Comparison of ENCODE assay signal across 24 cellular contexts in the genomic region with DNA sequence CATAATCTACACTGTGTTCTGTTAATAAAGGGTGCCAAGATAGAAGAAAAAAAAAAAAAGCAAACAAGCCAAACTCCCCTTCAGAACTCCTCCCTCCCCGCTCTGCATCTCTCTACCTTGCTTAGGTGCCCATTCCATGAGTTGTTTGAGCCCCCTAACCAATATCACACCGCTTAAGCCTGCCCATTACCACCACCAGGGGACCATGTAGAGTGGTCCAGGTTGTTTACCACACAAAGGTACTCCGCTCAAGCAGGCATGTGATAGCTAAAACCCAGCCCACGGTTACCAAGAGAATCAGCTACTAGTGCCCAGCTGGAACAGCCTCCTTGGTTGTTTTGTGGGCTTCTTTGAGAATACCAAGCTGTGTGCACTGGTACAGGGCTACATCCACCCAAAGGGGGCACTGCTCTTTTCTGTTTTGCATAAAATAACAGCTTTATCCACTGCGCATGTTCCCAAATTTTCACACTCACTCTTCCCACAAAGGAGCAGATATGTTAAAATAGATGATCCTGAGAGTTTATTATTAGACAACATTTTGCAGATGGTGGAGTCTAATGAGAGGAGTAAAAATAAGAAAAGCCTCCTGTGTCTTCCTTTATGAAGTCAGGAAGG.
DNase-seq lines count a peak whose midpoint lies in the region; ATAC-seq, FAIRE-seq and TF ChIP-seq lines count a peak whose summit lies in the region.
"Had no signal": no experiment of that assay in that cellular context is flagged by ENCODE, and none has a peak within 500 bp of the region (broad histone marks: within the 10 kb centered on the region; RNA-seq: fewer than 3 reads in every experiment).

No MANE protein-coding gene starts in this region.

- no peaks in the 10 kb centered on the region for H3K36me3 Mint-ChIP-seq in neural progenitor cell
- H3K36me3 Mint-ChIP-seq: brain had no signal

- H2AFZ ChIP-seq in neural progenitor cell (replicated peaks): no peak overlapping the region

- no peaks in the 10 kb centered on the region for H3K9me3 Mint-ChIP-seq in neural progenitor cell
- H3K9me3 Mint-ChIP-seq: activated naive CD8-positive, alpha-beta T cell treated with anti-CD3 and anti-CD28 coated beads, Interleukin-2, amount 50 U/mL, for 24 hours; brain; memory B cell had no signal

- no peaks in the 10 kb centered on the region for H3K4me1 Mint-ChIP-seq in neural progenitor cell
- H3K4me1 Mint-ChIP-seq: activated naive CD8-positive, alpha-beta T cell treated with anti-CD3 and anti-CD28 coated beads, Interleukin-2, amount 50 U/mL, for 24 hours had no signal

- no peaks in the 10 kb centered on the region for H3K27me3 ChIP-seq in neural progenitor cell
- H3K27me3 ChIP-seq: gastrocnemius medialis, upper lobe of right lung had no signal

- no peak overlapping the region for H3K27ac ChIP-seq in neural progenitor cell
- H3K27ac ChIP-seq: 22Rv1, gastrocnemius medialis, upper lobe of right lung had no signal

- TF ChIP-seq CTCF in NB4 (IDR thresholded peaks at IDR 0.05; ENCODE audit: low read depth, low read length) (peak; percentile 3), choroid plexus epithelial cell (conservative IDR thresholded peaks at IDR 0.05; ENCODE audit: low read depth, low read length) (peak; percentile 42), neural progenitor cell (IDR thresholded peaks at IDR 0.05) (peak; percentile 25)

- H3K4me3 ChIP-seq in NB4 (ENCODE audit: low read depth, low read length): no peak overlapping the region
- H3K4me3 ChIP-seq in choroid plexus epithelial cell (ENCODE audit: low read depth, low read length): no peak overlapping the region
- no peak overlapping the region for H3K4me3 ChIP-seq in neural progenitor cell
- H3K4me3 ChIP-seq: gastrocnemius medialis, upper lobe of right lung had no signal

- H3K79me2 ChIP-seq in neural progenitor cell (ENCODE audit: low read depth): no peaks in the 10 kb centered on the region

- no peaks in the 10 kb centered on the region for H3K4me1 ChIP-seq in neural progenitor cell
- H3K4me1 ChIP-seq: gastrocnemius medialis, upper lobe of right lung had no signal

- H3K4me2 ChIP-seq in neural progenitor cell: no peak overlapping the region

- FAIRE-seq in RCC 7860 (lab: Jason Lieb, UNC): no peak
- no peak for FAIRE-seq in GM12891 (lab: Jason Lieb, UNC)

- no peaks in the 10 kb centered on the region for H3K36me3 ChIP-seq in neural progenitor cell
- H3K36me3 ChIP-seq: gastrocnemius medialis, upper lobe of right lung had no signal

- DNase-seq in DMS 273 (lab: John Stamatoyannopoulos, UW; ENCODE audit: unreplicated experiment) (peak; percentile 24), DMS 273 treated with DMSO at 0.1 percent for 48 hours (lab: John Stamatoyannopoulos, UW) (no peak), NB4 (ENCODE audit: low read depth) (no peak), choroid plexus epithelial cell (ENCODE audit: low read depth) (peak; percentile 7), neural progenitor cell (ENCODE audit: low spot score) (peak; percentile 15), RCC 7860 (ENCODE audit: low spot score) (no peak), GM12891 (ENCODE audit: insufficient read length, low spot score) (no peak)
- DNase-seq: activated CD4-positive, alpha-beta T cell treated with anti-CD3 and anti-CD28 coated beads, Interleukin-2, amount 50 U/mL, for 4 hours; activated effector memory CD4-positive, alpha-beta T cell treated with anti-CD3 and anti-CD28 coated beads, Interleukin-2, amount 50 U/mL, for 16 hours; activated naive CD8-positive, alpha-beta T cell treated with anti-CD3 and anti-CD28 coated beads, Interleukin-2, amount 50 U/mL, for 24 hours; COR-L47; cortex of kidney; gastrocnemius medialis; KBM-7; NCI-H1092; NCI-H1930; right cardiac atrium; stimulated activated CD4-positive, alpha-beta T cell treated with anti-CD3 and anti-CD28 coated beads, Interleukin-15, amount 100 ng/mL, for 24 hours; T-helper 1 cell; upper lobe of right lung had no signal

- ATAC-seq in HG02759 (IDR thresholded peaks at IDR 0.05; ENCODE audit: unreplicated experiment): no peak
- ATAC-seq: activated naive CD8-positive, alpha-beta T cell treated with anti-CD3 and anti-CD28 coated beads, Interleukin-2, amount 50 U/mL, for 24 hours; gastrocnemius medialis; right cardiac atrium; upper lobe of right lung had no signal

- no peak overlapping the region for H3K27ac Mint-ChIP-seq in neural progenitor cell
- H3K27ac Mint-ChIP-seq: activated naive CD8-positive, alpha-beta T cell treated with anti-CD3 and anti-CD28 coated beads, Interleukin-2, amount 50 U/mL, for 24 hours; memory B cell had no signal

- H4K20me1 ChIP-seq in neural progenitor cell (ENCODE audit: low read depth): no peaks in the 10 kb centered on the region

- no peaks in the 10 kb centered on the region for H3F3A ChIP-seq in neural progenitor cell (ENCODE audit: low read depth)

- no peaks in the 10 kb centered on the region for H3K9me3 ChIP-seq in neural progenitor cell (ENCODE audit: low read depth)
- H3K9me3 ChIP-seq: gastrocnemius medialis, upper lobe of right lung had no signal

- no peaks in the 10 kb centered on the region for H3K27me3 Mint-ChIP-seq in neural progenitor cell (ENCODE audit: insufficient read depth, low read depth)
- H3K27me3 Mint-ChIP-seq: activated naive CD8-positive, alpha-beta T cell treated with anti-CD3 and anti-CD28 coated beads, Interleukin-2, amount 50 U/mL, for 24 hours; brain; memory B cell had no signal

- no peak for TF ChIP-seq POLR2A in NB4 (IDR thresholded peaks at IDR 0.05; ENCODE audit: extremely low read depth, insufficient read length)
- no peak for TF ChIP-seq POLR2A in GM12891 (IDR thresholded peaks at IDR 0.05; ENCODE audit: low read depth, low read length)

- H3K9ac ChIP-seq in neural progenitor cell: no peak overlapping the region

- no peak overlapping the region for H3K4me3 Mint-ChIP-seq in neural progenitor cell
- H3K4me3 Mint-ChIP-seq: activated naive CD8-positive, alpha-beta T cell treated with anti-CD3 and anti-CD28 coated beads, Interleukin-2, amount 50 U/mL, for 24 hours; brain; memory B cell had no signal

TF ChIP-seq in GM12891, 5 proteins besides CTCF, POLR2A, EP300 and RAD21:
- no peak for TF ChIP-seq PAX5 (IDR thresholded peaks at IDR 0.05; ENCODE audit: insufficient read depth, low read length, severe bottlenecking)

Comparison
In these comparisons a context has a peak if more than half of its experiments do, and no peak if none do; other contexts are left out.
1. DNase-seq: peak in DMS 273 (single experiment), choroid plexus epithelial cell (single experiment) and neural progenitor cell (single experiment); none in DMS 273 treated with DMSO at 0.1 percent for 48 hours (single experiment), NB4 (single experiment), RCC 7860 (single experiment) and GM12891 (single experiment).
2. Peak in every context shown above with its lines, with median percentiles within 50 percentile points of each other: CTCF ChIP-seq.